11 cellular contexts compared by ENCODE assay signal in the genomic region with DNA sequence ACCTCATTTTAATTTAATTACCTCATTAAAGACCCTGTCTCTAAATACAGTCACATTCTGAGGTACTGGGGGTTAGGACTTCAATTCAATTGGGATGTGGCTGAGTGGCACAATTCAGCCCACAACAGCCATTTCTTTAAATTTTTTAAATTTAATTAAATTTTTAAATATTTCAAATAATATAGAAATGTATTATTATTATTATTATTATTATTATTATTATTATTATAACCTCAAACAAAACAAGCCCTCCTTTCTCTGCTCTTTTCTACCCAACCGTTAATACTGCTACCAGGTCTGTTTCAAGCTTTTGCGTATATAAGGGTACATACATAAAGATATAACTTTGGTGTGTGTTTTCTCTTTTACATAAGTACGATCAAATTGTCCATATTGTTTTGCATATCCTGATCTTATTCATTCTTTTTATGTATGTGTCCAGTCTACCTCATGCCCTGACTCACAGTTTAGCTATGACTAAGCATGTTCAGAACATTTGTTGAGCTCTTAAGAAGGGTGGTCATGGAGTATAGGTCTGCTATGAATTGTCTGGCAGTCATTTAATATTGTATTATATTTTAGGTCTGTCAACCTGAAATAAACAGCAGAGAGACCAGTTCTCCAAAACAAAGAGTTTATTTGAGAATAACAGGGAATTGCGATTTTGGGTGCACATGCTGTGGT. TPM values are rescaled to one million over a fixed set of nuclear protein-coding genes. Genes with fewer than 3 reads are reported as not detected.
A peak's percentile ranks its signal among the peaks of the same experiment; 100 is the strongest.
DNase-seq lines count a peak whose midpoint lies in the region; ATAC-seq, FAIRE-seq and TF ChIP-seq lines count a peak whose summit lies in the region.
"Had no signal": no experiment of that assay in that cellular context is flagged by ENCODE, and none has a peak within 500 bp of the region (broad histone marks: within the 10 kb centered on the region; RNA-seq: fewer than 3 reads in every experiment).

No MANE protein-coding gene starts in this region.

- TF ChIP-seq POLR2A in H54 (IDR thresholded peaks at IDR 0.05; ENCODE audit: low read depth, low read length) = no peak

- peak; percentile 82 for ATAC-seq in HG03558 (IDR thresholded peaks at IDR 0.05; ENCODE audit: extremely low read depth, unreplicated experiment)

- TF ChIP-seq CTCF in CD14-positive monocyte (IDR thresholded peaks at IDR 0.05) = no peak

- peaks cover 0 to 3% (median 2%) of the 10 kb centered on the region in 7 donors for H3K9me3 Mint-ChIP-seq in CD14-positive monocyte
- no peaks in the 10 kb centered on the region for H3K9me3 Mint-ChIP-seq in T-helper 2 cell treated with Interferon-gamma antibody and Interleukin-4, amounts not matched to agents 5 μg/mL and 100 μg/mL, for 36 hours
- H3K9me3 Mint-ChIP-seq: type B pancreatic cell had no signal

- intact Hi-C loops in CD14-positive monocyte (cut with micrococcal nuclease) = loop anchor here in 1 of 2 donors (10.0 kb wide), 1 partner anchor 47 kb away; the partner anchor contains the start of gene GSN

- peaks cover 0 to 1% (median 0%) of the 10 kb centered on the region in 3 donors for H3K27me3 Mint-ChIP-seq in CD14-positive monocyte (ENCODE audit: low read depth in 3 of 3)
- H3K27me3 Mint-ChIP-seq in T-helper 2 cell treated with Interferon-gamma antibody and Interleukin-4, amounts not matched to agents 5 μg/mL and 100 μg/mL, for 36 hours (ENCODE audit: low read depth) = no peaks in the 10 kb centered on the region
- H3K27me3 Mint-ChIP-seq: type B pancreatic cell had no signal

- H3K36me3 Mint-ChIP-seq in CD14-positive monocyte = peaks cover 3 to 7% of the 10 kb centered on the region in 2 donors
- H3K36me3 Mint-ChIP-seq in T-helper 2 cell treated with Interferon-gamma antibody and Interleukin-4, amounts not matched to agents 5 μg/mL and 100 μg/mL, for 36 hours (ENCODE audit: low read depth) = no peaks in the 10 kb centered on the region
- H3K36me3 Mint-ChIP-seq: type B pancreatic cell had no signal

- H3K27ac Mint-ChIP-seq in CD14-positive monocyte = no peak overlapping the region
- no peak overlapping the region for H3K27ac Mint-ChIP-seq in T-helper 2 cell treated with Interferon-gamma antibody and Interleukin-4, amounts not matched to agents 5 μg/mL and 100 μg/mL, for 36 hours
- H3K27ac Mint-ChIP-seq: type B pancreatic cell had no signal

- peak; percentile 53 for FAIRE-seq in H54 (lab: Jason Lieb, UNC)

- peaks cover 38% of the 10 kb centered on the region for H3K4me1 Mint-ChIP-seq in CD14-positive monocyte
- H3K4me1 Mint-ChIP-seq in T-helper 2 cell treated with Interferon-gamma antibody and Interleukin-4, amounts not matched to agents 5 μg/mL and 100 μg/mL, for 36 hours (ENCODE audit: low read depth) = peaks cover 9% of the 10 kb centered on the region

- DNase-seq in DMS53 (lab: John Stamatoyannopoulos, UW) = peak; percentile 27
- no peak for DNase-seq in DMS53 treated with DMSO at 0.1 percent for 48 hours (lab: John Stamatoyannopoulos, UW; ENCODE audit: unreplicated experiment)
- DNase-seq in H54 (ENCODE audit: insufficient read length, low spot score) = peak; percentile 43
- DNase-seq in kidney tubule cell (ENCODE audit: low spot score) = peak; percentile 54
- DNase-seq in CD14-positive monocyte (ENCODE audit: low spot score) = no peak
- DNase-seq in T-helper 2 cell treated with Interferon-gamma antibody and Interleukin-4, amounts not matched to agents 5 μg/mL and 100 μg/mL, for 36 hours (ENCODE audit: low spot score) = no peak
- no peak for DNase-seq in HuH-7.5 (ENCODE audit: low spot score)
- DNase-seq: NCI-H1436, SHP77 treated with DMSO at 0.1 percent for 48 hours had no signal

- no peak overlapping the region for H3K4me3 Mint-ChIP-seq in CD14-positive monocyte
- H3K4me3 Mint-ChIP-seq in T-helper 2 cell treated with Interferon-gamma antibody and Interleukin-4, amounts not matched to agents 5 μg/mL and 100 μg/mL, for 36 hours = no peak overlapping the region
- H3K4me3 Mint-ChIP-seq: type B pancreatic cell had no signal

RNA-seq across cellular contexts. Expression of gene RAB14, which starts 16.1 kb away (rescaled TPM):
- polyA plus RNA-seq in CD14-positive monocyte = 10 to 100 TPM; 44.4 to 60.0 TPM

RNA-seq across cellular contexts. Expression of gene GSN, which starts 50.2 kb away (rescaled TPM):
- polyA plus RNA-seq in CD14-positive monocyte = 100 to 1,000 TPM in 1 of 2 donors, 10 to 100 TPM in 1; 95.8 to 187 TPM

Comparison
In these comparisons a context has a peak if more than half of its experiments do, and no peak if none do; other contexts are left out.
1. DNase-seq: peak in DMS53 (single experiment), H54 (single experiment) and kidney tubule cell (single experiment); none in DMS53 treated with DMSO at 0.1 percent for 48 hours (single experiment), CD14-positive monocyte (single experiment), T-helper 2 cell treated with Interferon-gamma antibody and Interleukin-4, amounts not matched to agents 5 μg/mL and 100 μg/mL, for 36 hours (single experiment) and HuH-7.5 (single experiment).